Comparison of ENCODE assay signal across 21 cellular contexts in genomic region chr4:8316911-8317351, GRCh38. TPM values are rescaled to one million over a fixed set of nuclear protein-coding genes. Genes with fewer than 3 reads are reported as not detected.
DNase-seq lines count a peak whose midpoint lies in the region; ATAC-seq, FAIRE-seq and TF ChIP-seq lines count a peak whose summit lies in the region.
"Had no signal": no experiment of that assay in that cellular context is flagged by ENCODE, and none has a peak within 500 bp of the region (broad histone marks: within the 10 kb centered on the region; RNA-seq: fewer than 3 reads in every experiment).

No MANE protein-coding gene starts in this region.

- H4K20me1 ChIP-seq in BLaER1 (no peaks in the 10 kb centered on the region), OCI-LY7 (ENCODE audit: insufficient read depth, low read length) (no peaks in the 10 kb centered on the region)

- no peak for TF ChIP-seq CTCF in OCI-LY7 (conservative IDR thresholded peaks at IDR 0.05; ENCODE audit: low read length)
- TF ChIP-seq CTCF in right atrium auricular region (IDR thresholded peaks at IDR 0.05) = no peak

- peaks cover 12% of the 10 kb centered on the region for H3K9me3 ChIP-seq in BLaER1
- H3K9me3 ChIP-seq in OCI-LY7 (ENCODE audit: low read length) = no peaks in the 10 kb centered on the region
- peaks cover 0 to 6% of the 10 kb centered on the region in 2 donors for H3K9me3 ChIP-seq in right atrium auricular region
- H3K9me3 ChIP-seq: SJCRH30 had no signal

- H3K4me3 ChIP-seq in BLaER1 (no peak overlapping the region), OCI-LY7 (ENCODE audit: low read depth, low read length, poor library complexity, severe bottlenecking) (no peak overlapping the region), right atrium auricular region (no peak overlapping the region)
- H3K4me3 ChIP-seq: breast epithelium, gastroesophageal sphincter, lower lobe of right lung, SJCRH30 had no signal

- CTCF ChIA-PET in OCI-LY7 (lab: Charles Lee; ENCODE audit: unreplicated experiment) = no interaction called here

- no peak overlapping the region for H3K9ac ChIP-seq in BLaER1

- POLR2A ChIA-PET in OCI-LY7 (lab: Charles Lee) = no interaction called here

- no peak for DNase-seq in OCI-LY7 (ENCODE audit: low spot score)
- peak; percentile 52 for DNase-seq in right atrium auricular region (ENCODE audit: low spot score)
- DNase-seq in posterior vena cava (ENCODE audit: low spot score) = peak; percentile 60
- no peak for DNase-seq in frontal cortex (ENCODE audit: low spot score in 2 of 2)
- DNase-seq in germinal center (ENCODE audit: low spot score) = no peak
- DNase-seq: erythroblast, lower lobe of right lung, NCI-H187 treated with DMSO at 0.1 percent for 48 hours, NCI-H510A treated with DMSO at 0.1 percent for 48 hours, retina, SJCRH30, T-helper 17 cell had no signal

- FAIRE-seq in frontal cortex (lab: Jason Lieb, UNC) = no peak
- FAIRE-seq: D721Med, G401.6 had no signal

- H3K27me3 ChIP-seq in BLaER1 (no peaks in the 10 kb centered on the region), right atrium auricular region (no peaks in the 10 kb centered on the region)
- H3K27me3 ChIP-seq: breast epithelium, gastroesophageal sphincter, SJCRH30 had no signal

- 0 out of 2 replicates have a peak overlapping the region, but pooled peaks have one; percentile 49 for H3K27ac ChIP-seq in BLaER1
- H3K27ac ChIP-seq in OCI-LY7 (ENCODE audit: low read depth, low read length, poor library complexity, severe bottlenecking) = no peak overlapping the region
- H3K27ac ChIP-seq in right atrium auricular region = peak overlapping the region in 1 of 2 donors; percentile 16
- H3K27ac ChIP-seq: lower lobe of right lung, SJCRH30 had no signal

- no peaks in the 10 kb centered on the region for H3K36me3 ChIP-seq in BLaER1
- no peaks in the 10 kb centered on the region for H3K36me3 ChIP-seq in OCI-LY7 (ENCODE audit: insufficient read depth, low read length)
- H3K36me3 ChIP-seq in right atrium auricular region = no peaks in the 10 kb centered on the region
- H3K36me3 ChIP-seq: breast epithelium, gastroesophageal sphincter, lower lobe of right lung, SJCRH30 had no signal

- intact Hi-C loops in OCI-LY7 (cut with micrococcal nuclease; ENCODE audit: unreplicated experiment) = no loop called here
- intact Hi-C loops in posterior vena cava (cut with DNase I) = no loop called here

- H3K4me1 ChIP-seq in BLaER1 (peaks cover 62% of the 10 kb centered on the region), OCI-LY7 (ENCODE audit: insufficient read depth, low read length, poor library complexity, severe bottlenecking) (peaks cover 31% of the 10 kb centered on the region), right atrium auricular region (peaks cover 0 to 37% of the 10 kb centered on the region in 2 donors)

- no peak overlapping the region for H2AFZ ChIP-seq in OCI-LY7 (ENCODE audit: low read length)

- BruUV-seq in OCI-LY7 (replicated peaks; lab: Mats Ljungman, UMichigan) = no TSS peak

- ATAC-seq in GM18520 (IDR thresholded peaks at IDR 0.05; ENCODE audit: unreplicated experiment) (no peak), GM19455 (IDR thresholded peaks at IDR 0.05; ENCODE audit: unreplicated experiment) (no peak)
- ATAC-seq: activated CD4-positive, CD25-positive, alpha-beta regulatory T cell treated with anti-CD3 and anti-CD28 coated beads, Interleukin-2, amount 50 U/mL, for 24 hours; gastroesophageal sphincter; T-helper 17 cell had no signal

- H3K79me2 ChIP-seq in OCI-LY7 (ENCODE audit: insufficient read depth, low read depth, low read length) = no peaks in the 10 kb centered on the region

- H3K4me2 ChIP-seq in BLaER1 = peak overlapping the region; percentile 88
- H3K4me2 ChIP-seq in OCI-LY7 (ENCODE audit: low read length) = peak overlapping the region; percentile 41; the same call in 1 of the 2 replicates

- no peaks in the 10 kb centered on the region for H3K9me2 ChIP-seq in OCI-LY7 (ENCODE audit: insufficient read depth, low read length)

RNA-seq across cellular contexts. Expression of gene HTRA3, which starts 47.4 kb away (rescaled TPM):
- total RNA-seq in OCI-LY7 (2014; rRNA removed; shearing (Covaris generic)) = not detected in 2 replicates
- not detected in 2 replicates for total RNA-seq in OCI-LY7 (2022)
- 100 to 1,000 TPM in 1 of 2 donors, 10 to 100 TPM in 1; 33.8 to 124 TPM for total RNA-seq in right atrium auricular region
- 100 to 1,000 TPM in 1 of 2 donors, 10 to 100 TPM in 1; 14.9 to 104 TPM for total RNA-seq in posterior vena cava
- total RNA-seq in frontal cortex = 0.82 TPM
- total RNA-seq: natural killer cell treated with Interleukin-12 subunit alpha and Interleukin-12 subunit beta and Interleukin-15 and Interleukin-18, amount 100 ng/mL, for 72 hours; T-helper 17 cell had no signal

Comparison
In these comparisons a context has a peak if more than half of its experiments do, and no peak if none do; other contexts are left out.
1. DNase-seq: peak in right atrium auricular region (single experiment) and posterior vena cava (single experiment); none in OCI-LY7 (single experiment), frontal cortex (0 of 2) and germinal center (single experiment).